1 cellular context compared by ENCODE assay signal in genomic region chr7:105055084-105055483, GRCh38.
TF ChIP-seq lines count a peak whose summit lies in the region.

No MANE protein-coding gene starts in this region.

TF ChIP-seq in HepG2, 621 proteins besides CTCF, POLR2A, EP300 and RAD21:
- TF ChIP-seq ZNF121 (CRISPR knock-in tag; IDR thresholded peaks at IDR 0.05) (peak; percentile 58; the same call in 1 of the 2 replicates), MAFG (CRISPR knock-in tag; IDR thresholded peaks at IDR 0.05) (no peak), ZNF652 (CRISPR knock-in tag; IDR thresholded peaks at IDR 0.05; ENCODE audit: borderline replicate concordance, low read depth) (no peak)
- TF ChIP-seq, protein P1, sequence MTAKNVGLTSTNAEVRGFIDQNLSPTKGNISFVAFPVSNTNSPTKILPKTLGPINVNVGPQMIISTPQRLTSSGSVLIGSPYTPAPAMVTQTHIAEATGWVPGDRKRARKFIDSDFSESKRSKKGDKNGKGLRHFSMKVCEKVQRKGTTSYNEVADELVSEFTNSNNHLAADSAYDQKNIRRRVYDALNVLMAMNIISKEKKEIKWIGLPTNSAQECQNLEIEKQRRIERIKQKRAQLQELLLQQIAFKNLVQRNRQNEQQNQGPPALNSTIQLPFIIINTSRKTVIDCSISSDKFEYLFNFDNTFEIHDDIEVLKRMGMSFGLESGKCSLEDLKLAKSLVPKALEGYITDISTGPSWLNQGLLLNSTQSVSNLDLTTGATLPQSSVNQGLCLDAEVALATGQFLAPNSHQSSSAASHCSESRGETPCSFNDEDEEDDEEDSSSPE (CRISPR knock-in tag; IDR thresholded peaks at IDR 0.05), result no peak
